ENCODE assay signal across 17 cellular contexts in the genomic region with DNA sequence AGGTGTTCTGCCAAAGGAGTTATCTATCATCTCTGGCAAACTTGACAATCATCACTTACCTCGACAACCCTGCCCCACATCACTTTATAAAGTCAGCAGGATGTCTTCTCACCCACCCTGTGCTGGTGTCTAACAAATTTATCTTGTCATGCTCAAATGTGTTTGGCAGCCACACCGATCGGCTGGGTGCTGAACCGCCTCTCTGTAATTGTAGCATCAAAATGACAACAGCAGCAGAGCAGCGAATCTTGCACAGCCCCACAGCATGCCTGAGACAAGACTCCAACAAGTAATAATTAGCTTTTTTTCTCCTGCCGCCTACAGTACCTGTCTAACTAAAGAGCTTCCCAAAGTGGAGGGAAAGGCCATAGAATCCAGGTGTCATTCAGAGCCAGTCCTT.
DNase-seq lines count a peak whose midpoint lies in the region; ATAC-seq and TF ChIP-seq lines count a peak whose summit lies in the region.
"Had no signal": no experiment of that assay in that cellular context is flagged by ENCODE, and none has a peak within 500 bp of the region (broad histone marks: within the 10 kb centered on the region; RNA-seq: fewer than 3 reads in every experiment).

No MANE protein-coding gene starts in this region.

- no peak overlapping the region for H2BK12ac ChIP-seq in neuronal stem cell (ENCODE audit: low read length)

- H3K36me3 ChIP-seq in OCI-LY1 (ENCODE audit: insufficient read depth, low read length) (no peaks in the 10 kb centered on the region), psoas muscle (ENCODE audit: insufficient read depth in 1 of 2, low read depth in 1 of 2) (peaks cover 0 to 3% of the 10 kb centered on the region in 2 donors), neuronal stem cell (replicated peaks in 1 of 2; ENCODE audit: control insufficient read depth in 2 of 2, insufficient read depth in 2 of 2, low read length in 2 of 2) (no peaks in the 10 kb centered on the region)

- no peak overlapping the region for H3K4me3 ChIP-seq in Jurkat, Clone E6-1 (ENCODE audit: low read length)
- H3K4me3 ChIP-seq in OCI-LY1 (ENCODE audit: low read depth, low read length, poor library complexity, severe bottlenecking) (no peak overlapping the region), psoas muscle (no peak overlapping the region), neuronal stem cell (ENCODE audit: low read length in 2 of 2) (no peak overlapping the region)
- H3K4me3 ChIP-seq: Peyer's patch, SK-N-MC had no signal

- no peaks in the 10 kb centered on the region for H4K20me1 ChIP-seq in OCI-LY1 (ENCODE audit: insufficient read depth, low read length)

- no peak overlapping the region for H4K8ac ChIP-seq in neuronal stem cell (ENCODE audit: low read depth, low read length)

- no peak overlapping the region for H4K91ac ChIP-seq in neuronal stem cell (ENCODE audit: low read depth, low read length, poor library complexity)

- peaks cover 81% of the 10 kb centered on the region for H3K4me1 ChIP-seq in OCI-LY1 (ENCODE audit: insufficient read depth, low read length, severe bottlenecking)
- H3K4me1 ChIP-seq in psoas muscle: peaks cover 28% of the 10 kb centered on the region
- H3K4me1 ChIP-seq in neuronal stem cell (ENCODE audit: control insufficient read depth in 2 of 2, insufficient read depth in 1 of 2, low read depth in 1 of 2, low read length in 2 of 2): peaks cover 7% of the 10 kb centered on the region in 2 donors

- no peak overlapping the region for H2BK120ac ChIP-seq in neuronal stem cell (ENCODE audit: low read depth, low read length)

- WGBS in psoas muscle, 3 donors: 45 to 75% (median 46%) methylated on average over 6 of the region's 6 CpGs
- WGBS in neuronal stem cell (ENCODE audit: extremely low coverage in 2 of 2, insufficient read length in 2 of 2, insufficient replicate concordance in 1 of 2), 2 donors: no CpG with 5 or more reads among the region's 6 CpGs

- no peak overlapping the region for H3K23ac ChIP-seq in neuronal stem cell (ENCODE audit: low read depth, low read length, poor library complexity)

- H3K79me1 ChIP-seq in neuronal stem cell (ENCODE audit: low read depth, low read length): no peaks in the 10 kb centered on the region

- no peak overlapping the region for H3K4ac ChIP-seq in neuronal stem cell (ENCODE audit: low read length)

- no peaks in the 10 kb centered on the region for H3K9me2 ChIP-seq in OCI-LY1 (ENCODE audit: low read depth, low read length)

- peak; percentile 18 for DNase-seq in Jurkat, Clone E6-1 (ENCODE audit: low read depth, low spot score)
- DNase-seq in head of caudate nucleus (peak in 30 of 42 donors; percentile 25 to 84 (median 47)), psoas muscle (no peak), neuronal stem cell (ENCODE audit: low spot score) (no peak)
- no peak for DNase-seq in activated CD4-positive, alpha-beta T cell treated with anti-CD3 and anti-CD28 coated beads for 4 hours
- DNase-seq: CD4-positive, alpha-beta T cell; DMS79; MV-4-11; NCI-H1417 treated with DMSO at 0.1 percent for 48 hours; NCI-H1930; NCI-H446 treated with DMSO at 0.1 percent for 48 hours; NCI-H774; Peyer's patch; Right ventricle myocardium superior had no signal

- no peak overlapping the region for H2BK15ac ChIP-seq in neuronal stem cell (ENCODE audit: low read length)

- intact Hi-C loops in head of caudate nucleus (cut with DNase I) (no loop called here), psoas muscle (cut with DNase I) (no loop called here)

- H2BK5ac ChIP-seq in neuronal stem cell (ENCODE audit: low read length): no peak overlapping the region

- H3K27me3 ChIP-seq in OCI-LY1 (ENCODE audit: insufficient read depth, low read length) (no peaks in the 10 kb centered on the region), psoas muscle (ENCODE audit: insufficient read depth in 3 of 3, low read length in 2 of 3) (no peaks in the 10 kb centered on the region), neuronal stem cell (ENCODE audit: control insufficient read depth in 3 of 3, insufficient read depth in 3 of 3, low read depth in 1 of 3, low read length in 3 of 3) (no peaks in the 10 kb centered on the region)
- H3K27me3 ChIP-seq: Peyer's patch had no signal

- TF ChIP-seq CTCF in OCI-LY1 (IDR thresholded peaks at IDR 0.05; ENCODE audit: low read length) (no peak), psoas muscle (IDR thresholded peaks at IDR 0.05) (no peak)

- H3K9ac ChIP-seq in OCI-LY1 (ENCODE audit: low read length): peak overlapping the region; percentile 79; the same call in 1 of the 2 replicates
- no peak overlapping the region for H3K9ac ChIP-seq in neuronal stem cell (ENCODE audit: low read depth, low read length, poor library complexity)

- H3K4me2 ChIP-seq in OCI-LY1 (ENCODE audit: low read length): peak overlapping the region; percentile 2; the same call in 1 of the 2 replicates
- H3K4me2 ChIP-seq in neuronal stem cell (ENCODE audit: insufficient read depth, low read length, poor library complexity, severe bottlenecking): no peak overlapping the region

- 0 out of 2 replicates have a peak, but pooled peaks cover 7% of the 10 kb centered on the region for H3F3A ChIP-seq in OCI-LY1 (ENCODE audit: insufficient read depth, low read length)

- H3K18ac ChIP-seq in neuronal stem cell (ENCODE audit: low read length): no peak overlapping the region

- H3K27ac ChIP-seq in OCI-LY1 (ENCODE audit: low read depth, low read length, poor library complexity, severe bottlenecking) (peak overlapping the region; percentile 100), psoas muscle (peak overlapping the region; percentile 65), neuronal stem cell (replicated peaks; ENCODE audit: low read length) (no peak overlapping the region)
- H3K27ac ChIP-seq: Peyer's patch, SK-N-MC had no signal

- no peak overlapping the region for H2AK5ac ChIP-seq in neuronal stem cell (ENCODE audit: low read depth, low read length)

- no peaks in the 10 kb centered on the region for H3K79me2 ChIP-seq in OCI-LY1 (ENCODE audit: insufficient read depth, low read length)

- H2AFZ ChIP-seq in OCI-LY1 (ENCODE audit: low read length) (no peak overlapping the region), neuronal stem cell (ENCODE audit: low read length) (no peak overlapping the region)

- H3K9me3 ChIP-seq in OCI-LY1 (ENCODE audit: low read length): no peaks in the 10 kb centered on the region
- H3K9me3 ChIP-seq in psoas muscle: no peaks in the 10 kb centered on the region
- no peaks in the 10 kb centered on the region for H3K9me3 ChIP-seq in neuronal stem cell (replicated peaks in 1 of 2; ENCODE audit: control insufficient read depth in 2 of 2, insufficient read depth in 1 of 2, low read depth in 1 of 2, low read length in 2 of 2)
- H3K9me3 ChIP-seq: Peyer's patch had no signal

- ATAC-seq in psoas muscle (no peak), HG02884 (IDR thresholded peaks at IDR 0.05; ENCODE audit: unreplicated experiment) (no peak)

- no peak overlapping the region for H3K14ac ChIP-seq in neuronal stem cell (ENCODE audit: low read length)

Comparison
In these comparisons a context has a peak if more than half of its experiments do, and no peak if none do; other contexts are left out.
1. DNase-seq: peak in Jurkat, Clone E6-1 (single experiment) and head of caudate nucleus (30 of 42); none in psoas muscle (0 of 2), activated CD4-positive, alpha-beta T cell treated with anti-CD3 and anti-CD28 coated beads for 4 hours (0 of 2) and neuronal stem cell (single experiment).